ENCODE assay signal across 9 cellular contexts in the genomic region with DNA sequence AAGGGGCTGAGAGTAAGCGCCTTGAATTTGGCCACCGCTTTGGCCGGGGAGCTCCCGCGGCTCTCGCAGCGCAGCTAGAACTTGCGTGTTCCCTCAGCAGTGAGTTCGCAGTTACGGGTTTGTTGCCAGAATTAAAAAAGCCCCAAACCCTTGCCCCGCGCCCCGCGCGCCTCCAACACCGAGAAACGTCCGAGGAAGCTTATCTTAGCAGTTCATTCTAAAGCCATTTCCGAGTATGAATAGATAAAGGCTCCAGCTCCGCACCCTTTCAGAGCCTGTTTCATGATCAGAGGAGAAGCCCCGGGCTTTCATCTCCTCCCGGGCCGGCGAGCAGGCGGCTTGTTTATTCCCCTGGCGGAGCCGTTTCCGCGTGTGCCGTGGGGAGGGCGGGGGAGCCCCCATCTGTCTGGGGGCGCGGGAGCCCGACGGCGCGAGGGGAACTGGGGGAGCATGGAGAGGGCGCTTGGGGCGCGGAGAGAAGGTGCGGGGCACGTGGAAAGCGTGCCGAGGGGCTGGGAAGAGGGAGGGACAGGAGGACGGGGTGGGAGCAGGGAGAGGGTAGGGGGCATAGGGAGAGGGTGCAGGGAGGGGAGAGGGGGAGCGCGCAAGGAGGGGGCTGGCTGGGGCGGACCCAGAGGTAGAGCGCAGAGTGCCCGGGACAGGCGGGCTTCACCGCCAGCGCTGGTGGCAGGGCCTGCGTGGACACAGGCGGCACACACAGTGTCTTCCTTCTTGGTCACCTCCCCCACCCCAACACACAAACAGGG. TPM values are rescaled to one million over a fixed set of nuclear protein-coding genes. Genes with fewer than 3 reads are reported as not detected.
A peak's percentile ranks its signal among the peaks of the same experiment; 100 is the strongest.
DNase-seq lines count a peak whose midpoint lies in the region; ATAC-seq and TF ChIP-seq lines count a peak whose summit lies in the region.
"Had no signal": no experiment of that assay in that cellular context is flagged by ENCODE, and none has a peak within 500 bp of the region (broad histone marks: within the 10 kb centered on the region; RNA-seq: fewer than 3 reads in every experiment).

No MANE protein-coding gene starts in this region.

- H3K9me3 Mint-ChIP-seq in activated naive CD8-positive, alpha-beta T cell (ENCODE audit: low read depth) = no peaks in the 10 kb centered on the region
- no peaks in the 10 kb centered on the region for H3K9me3 Mint-ChIP-seq in activated naive CD8-positive, alpha-beta T cell treated with anti-CD3 and anti-CD28 coated beads for 36 hours
- no peaks in the 10 kb centered on the region for H3K9me3 Mint-ChIP-seq in WTC11
- no peaks in the 10 kb centered on the region for H3K9me3 Mint-ChIP-seq in memory B cell

- peaks cover 34% of the 10 kb centered on the region for H3K4me1 Mint-ChIP-seq in activated naive CD8-positive, alpha-beta T cell (ENCODE audit: low read depth)
- peaks cover 28% of the 10 kb centered on the region for H3K4me1 Mint-ChIP-seq in activated naive CD8-positive, alpha-beta T cell treated with anti-CD3 and anti-CD28 coated beads for 36 hours
- H3K4me1 Mint-ChIP-seq in WTC11 = peaks cover 38% of the 10 kb centered on the region
- peaks cover 22% of the 10 kb centered on the region for H3K4me1 Mint-ChIP-seq in memory B cell

- peaks cover 44% of the 10 kb centered on the region for H3K27me3 Mint-ChIP-seq in activated naive CD8-positive, alpha-beta T cell
- H3K27me3 Mint-ChIP-seq in activated naive CD8-positive, alpha-beta T cell treated with anti-CD3 and anti-CD28 coated beads for 36 hours = peaks cover 80% of the 10 kb centered on the region
- H3K27me3 Mint-ChIP-seq in WTC11 (ENCODE audit: low read depth) (peaks cover 100% of the 10 kb centered on the region), memory B cell (peaks cover 38% of the 10 kb centered on the region)

- no peak overlapping the region for H3K27ac Mint-ChIP-seq in activated naive CD8-positive, alpha-beta T cell
- no peak overlapping the region for H3K27ac Mint-ChIP-seq in activated naive CD8-positive, alpha-beta T cell treated with anti-CD3 and anti-CD28 coated beads for 36 hours
- H3K27ac Mint-ChIP-seq in WTC11 (no peak overlapping the region), memory B cell (no peak overlapping the region)

- DNase-seq in activated naive CD8-positive, alpha-beta T cell treated with anti-CD3 and anti-CD28 coated beads for 36 hours = no peak
- DNase-seq in WTC11 (ENCODE audit: low spot score) (no peak), memory B cell (ENCODE audit: low spot score in 2 of 2) (no peak), transverse colon (no peak), SHP77 (lab: John Stamatoyannopoulos, UW) (no peak), NOMO-1 treated with dmso at 0.1 percent for 144 hours (lab: John Stamatoyannopoulos, UW; ENCODE audit: unreplicated experiment) (no peak)

- WGBS in transverse colon (ENCODE audit: low coverage in 1 of 2), 2 donors = 12% methylated on average over 26 of the region's 55 CpGs; no CpG with 5 or more reads in 1 of the 2 donors

- TF ChIP-seq EP300 in transverse colon (IDR thresholded peaks at IDR 0.05; ENCODE audit: low read depth) = no peak

- intact Hi-C loops in transverse colon (cut with DNase I; ENCODE audit: low total_unique reads) = no loop called here

- no peaks in the 10 kb centered on the region for H3K36me3 Mint-ChIP-seq in activated naive CD8-positive, alpha-beta T cell
- no peaks in the 10 kb centered on the region for H3K36me3 Mint-ChIP-seq in activated naive CD8-positive, alpha-beta T cell treated with anti-CD3 and anti-CD28 coated beads for 36 hours
- H3K36me3 Mint-ChIP-seq in WTC11 = 0 out of 2 replicates have a peak, but pooled peaks cover 2% of the 10 kb centered on the region
- no peaks in the 10 kb centered on the region for H3K36me3 Mint-ChIP-seq in memory B cell

- TF ChIP-seq CTCF in WTC11 (IDR thresholded peaks at IDR 0.05) = no peak
- no peak for TF ChIP-seq CTCF in transverse colon (IDR thresholded peaks at IDR 0.05)

- no peaks in the 10 kb centered on the region for H3K9me3 ChIP-seq in transverse colon

- no peak overlapping the region for H3K27ac ChIP-seq in transverse colon

- peaks cover 5 to 23% (median 18%) of the 10 kb centered on the region in 4 donors for H3K4me1 ChIP-seq in transverse colon

- POLR2A ChIA-PET in WTC11 (lab: Charles Lee) = interaction anchor here (0.7 kb wide), 1 partner anchor 682 kb away, joined by 5 read pairs; no protein-coding TSS in a partner anchor

- H3K4me3 Mint-ChIP-seq in activated naive CD8-positive, alpha-beta T cell = peak overlapping the region; percentile 63
- H3K4me3 Mint-ChIP-seq in activated naive CD8-positive, alpha-beta T cell treated with anti-CD3 and anti-CD28 coated beads for 36 hours = no peak overlapping the region
- H3K4me3 Mint-ChIP-seq in WTC11 = peak overlapping the region; percentile 68
- peak overlapping the region; percentile 40 for H3K4me3 Mint-ChIP-seq in memory B cell

- peaks cover 62% of the 10 kb centered on the region for H3K27me3 ChIP-seq in transverse colon

- no peak for TF ChIP-seq POLR2A in transverse colon (IDR thresholded peaks at IDR 0.05)

- in situ Hi-C loops in transverse colon (cut with MboI; ENCODE audit: low pct_ligation_motif_present in 1 of 4, low pct_unique_long_range_greater_than_20kb in 1 of 4, low sequenced_read_pairs in 3 of 4) = no loop called here

- H3K4me3 ChIP-seq in transverse colon = peak overlapping the region in 3 of 4 donors; percentile 11 to 38 (median 13)

- H3K36me3 ChIP-seq in transverse colon = no peaks in the 10 kb centered on the region

- peak; percentile 13 for ATAC-seq in WTC11
- ATAC-seq in memory B cell (ENCODE audit: low read depth) = no peak
- ATAC-seq in HG03108 (IDR thresholded peaks at IDR 0.05; ENCODE audit: unreplicated experiment) = no peak
- ATAC-seq: HCT116 had no signal

- CTCF ChIA-PET in WTC11 (lab: Charles Lee) = interaction anchor here (0.8 to 4.0 kb wide), 13 partner anchors 8 to 113 kb away, joined by 3 to 33 read pairs (median 4); partner anchors contain the start of genes TBX2 and TBX4

TF ChIP-seq in WTC11, 78 proteins besides CTCF, POLR2A, EP300 and RAD21:
- TF ChIP-seq ELF4 (CRISPR knock-in tag; IDR thresholded peaks at IDR 0.05; ENCODE audit: low read depth) (no peak), NFE2L1 (CRISPR knock-in tag; IDR thresholded peaks at IDR 0.05) (no peak), TCF7 (CRISPR knock-in tag; IDR thresholded peaks at IDR 0.05; ENCODE audit: low read depth) (no peak), CBFB (CRISPR knock-in tag; IDR thresholded peaks at IDR 0.05; ENCODE audit: low read depth) (no peak), OVOL2 (CRISPR knock-in tag; IDR thresholded peaks at IDR 0.05; ENCODE audit: borderline replicate concordance) (no peak), KAT7 (CRISPR knock-in tag; IDR thresholded peaks at IDR 0.05; ENCODE audit: borderline replicate concordance) (no peak), GTF2I (CRISPR knock-in tag; conservative IDR thresholded peaks at IDR 0.05) (no peak), GABPB1 (CRISPR knock-in tag; IDR thresholded peaks at IDR 0.05) (no peak), ZNF232 (CRISPR knock-in tag; IDR thresholded peaks at IDR 0.05) (no peak)
- TF ChIP-seq, protein P1, sequence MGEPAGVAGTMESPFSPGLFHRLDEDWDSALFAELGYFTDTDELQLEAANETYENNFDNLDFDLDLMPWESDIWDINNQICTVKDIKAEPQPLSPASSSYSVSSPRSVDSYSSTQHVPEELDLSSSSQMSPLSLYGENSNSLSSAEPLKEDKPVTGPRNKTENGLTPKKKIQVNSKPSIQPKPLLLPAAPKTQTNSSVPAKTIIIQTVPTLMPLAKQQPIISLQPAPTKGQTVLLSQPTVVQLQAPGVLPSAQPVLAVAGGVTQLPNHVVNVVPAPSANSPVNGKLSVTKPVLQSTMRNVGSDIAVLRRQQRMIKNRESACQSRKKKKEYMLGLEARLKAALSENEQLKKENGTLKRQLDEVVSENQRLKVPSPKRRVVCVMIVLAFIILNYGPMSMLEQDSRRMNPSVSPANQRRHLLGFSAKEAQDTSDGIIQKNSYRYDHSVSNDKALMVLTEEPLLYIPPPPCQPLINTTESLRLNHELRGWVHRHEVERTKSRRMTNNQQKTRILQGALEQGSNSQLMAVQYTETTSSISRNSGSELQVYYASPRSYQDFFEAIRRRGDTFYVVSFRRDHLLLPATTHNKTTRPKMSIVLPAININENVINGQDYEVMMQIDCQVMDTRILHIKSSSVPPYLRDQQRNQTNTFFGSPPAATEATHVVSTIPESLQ (CRISPR knock-in tag; IDR thresholded peaks at IDR 0.05) = no peak

RNA-seq across cellular contexts. Expression of gene TBX4, which starts 9.9 kb away (rescaled TPM):
- total RNA-seq in activated naive CD8-positive, alpha-beta T cell treated with anti-CD3 and anti-CD28 coated beads for 36 hours = not detected
- total RNA-seq in WTC11 (2021) (not detected in 3 replicates), transverse colon (1 to 10 TPM in 1 of 4 donors, not detected in 3; 2.4 TPM)
